In genomic region chr1:159089184-159089791, GRCh38 we compare ENCODE assay signal across 9 cellular contexts. TPM values are rescaled to one million over a fixed set of nuclear protein-coding genes. Genes with fewer than 3 reads are reported as not detected.
DNase-seq lines count a peak whose midpoint lies in the region; ATAC-seq and TF ChIP-seq lines count a peak whose summit lies in the region.
"Had no signal": no experiment of that assay in that cellular context is flagged by ENCODE, and none has a peak within 500 bp of the region (broad histone marks: within the 10 kb centered on the region; RNA-seq: fewer than 3 reads in every experiment).

No MANE protein-coding gene starts in this region.

- no peak overlapping the region for H3K4me3 ChIP-seq in fibroblast of lung (replicated peaks in 1 of 4; ENCODE audit: control extremely low read depth in 1 of 4, insufficient read depth in 1 of 4, low read depth in 3 of 4, low read length in 4 of 4)

- no peak overlapping the region for H2AFZ ChIP-seq in fibroblast of lung (ENCODE audit: low read length)

- ATAC-seq in HG02884 (IDR thresholded peaks at IDR 0.05; ENCODE audit: unreplicated experiment) = no peak

- no peak overlapping the region for H3K27ac ChIP-seq in fibroblast of lung (ENCODE audit: insufficient read depth, low read length)

- peak; percentile 43 for DNase-seq in ACHN
- peak; percentile 29 for DNase-seq in GM13976 (ENCODE audit: low spot score)
- DNase-seq in NOMO-1 treated with dmso at 0.1 percent for 144 hours (lab: John Stamatoyannopoulos, UW; ENCODE audit: unreplicated experiment) = peak; percentile 34
- no peak for DNase-seq in fibroblast of lung (ENCODE audit: low read depth in 2 of 2)
- DNase-seq in activated effector memory CD4-positive, alpha-beta T cell treated with Interleukin-2 at 50 U/mL for 16 hours = no peak
- no peak for DNase-seq in HK-2 (ENCODE audit: unreplicated experiment)
- DNase-seq in GM19238 (ENCODE audit: insufficient read length, low spot score) = no peak

- in situ Hi-C loops in ACHN (cut with HindIII; ENCODE audit: low pct_ligation_motif_present, low pct_unique_long_range_greater_than_20kb, low sequenced_read_pairs) (no loop called here), GM13976 (cut with MboI; ENCODE audit: low sequenced_read_pairs, unreplicated experiment) (no loop called here)

- no peaks in the 10 kb centered on the region for H3K27me3 ChIP-seq in fibroblast of lung (ENCODE audit: control insufficient read depth, insufficient read depth, low read length)

- no peaks in the 10 kb centered on the region for H4K20me1 ChIP-seq in fibroblast of lung (ENCODE audit: control insufficient read depth, extremely low read depth, insufficient read depth, low read length)

- H3K9me3 ChIP-seq in fibroblast of lung (ENCODE audit: control insufficient read depth, insufficient read depth, low read depth, low read length) = no peaks in the 10 kb centered on the region

- H3K4me2 ChIP-seq in fibroblast of lung (ENCODE audit: extremely low read depth, insufficient read depth, low read length) = no peak overlapping the region

- H3K4me1 ChIP-seq in fibroblast of lung (ENCODE audit: control insufficient read depth, extremely low read depth, insufficient read depth, low read length) = peaks cover 16% of the 10 kb centered on the region

- no peaks in the 10 kb centered on the region for H3K36me3 ChIP-seq in fibroblast of lung (ENCODE audit: control insufficient read depth, insufficient read depth, low read length)

- no peak overlapping the region for H3K9ac ChIP-seq in fibroblast of lung (ENCODE audit: insufficient read depth, low read length)

- no peaks in the 10 kb centered on the region for H3K79me2 ChIP-seq in fibroblast of lung (ENCODE audit: control insufficient read depth, insufficient read depth, low read length)

- TF ChIP-seq CTCF in GM13976 (IDR thresholded peaks at IDR 0.05; ENCODE audit: borderline replicate concordance, control extremely low read depth, extremely low read depth, insufficient read depth, missing control alignments) = peak; percentile 49
- peak; percentile 27 to 49 for TF ChIP-seq CTCF in fibroblast of lung (conservative IDR thresholded peaks at IDR 0.05 in 1 of 2, IDR thresholded peaks at IDR 0.05 in 1 of 2; ENCODE audit: low read depth in 1 of 2, low read length in 2 of 2)

RNA-seq across cellular contexts. Expression of gene AIM2, which starts 12.7 kb away (rescaled TPM):
- total RNA-seq in fibroblast of lung = not detected in 2 replicates
- not detected in 2 replicates for polyA plus RNA-seq in fibroblast of lung
- not detected in 2 replicates for polyA plus RNA-seq in fibroblast of lung (2012)
- not detected in 2 replicates for polyA minus RNA-seq in fibroblast of lung (ENCODE audit: low replicate concordance)
- total RNA-seq: dermis microvascular lymphatic vessel endothelial cell had no signal

Comparison
In these comparisons a context has a peak if more than half of its experiments do, and no peak if none do; other contexts are left out.
1. DNase-seq: peak in ACHN (single experiment), GM13976 (single experiment) and NOMO-1 treated with dmso at 0.1 percent for 144 hours (single experiment); none in fibroblast of lung (0 of 2), activated effector memory CD4-positive, alpha-beta T cell treated with Interleukin-2 at 50 U/mL for 16 hours (single experiment), HK-2 (single experiment) and GM19238 (single experiment).